20 cellular contexts compared by ENCODE assay signal in genomic region chr11:26587073-26587472, GRCh38. TPM values are rescaled to one million over a fixed set of nuclear protein-coding genes. Genes with fewer than 3 reads are reported as not detected.
"Had no signal": no experiment of that assay in that cellular context is flagged by ENCODE, and none has a peak within 500 bp of the region (broad histone marks: within the 10 kb centered on the region; RNA-seq: fewer than 3 reads in every experiment).

No MANE protein-coding gene starts in this region.

- H3K4me3 ChIP-seq: MG63 had no signal

- H3K9me3 ChIP-seq: MG63 had no signal

- H3K36me3 ChIP-seq: MG63 had no signal

- DNase-seq: IMR-90, Karpas-422, KG1, MG63, NCI-H1092, NCI-H1105 treated with DMSO at 0.1 percent for 48 hours, NCI-H1417 treated with DMSO at 0.1 percent for 48 hours, NCI-H146, NCI-H1694 treated with DMSO at 0.1 percent for 48 hours, NCI-H1930, NCI-H2081, NCI-H2107, NCI-H2227 treated with DMSO at 0.1 percent for 48 hours, NCI-H524, NCI-H526 treated with DMSO at 0.1 percent for 48 hours, NCI-H748 treated with DMSO at 0.1 percent for 48 hours, RPMI8226, SHP77 had no signal

- H3K27me3 ChIP-seq: MG63 had no signal

RNA-seq across cellular contexts. Expression of gene MUC15, which starts 15.0 kb away (rescaled TPM):
- total RNA-seq: HT1080, IMR-90, NCI-H460 had no signal
- polyA plus RNA-seq: IMR-90 had no signal
